16 cellular contexts compared by ENCODE assay signal in genomic region chr11:65796726-65797601, GRCh38. TPM values are rescaled to one million over a fixed set of nuclear protein-coding genes. Genes with fewer than 3 reads are reported as not detected.
DNase-seq lines count a peak whose midpoint lies in the region; ATAC-seq and TF ChIP-seq lines count a peak whose summit lies in the region.
"Had no signal": no experiment of that assay in that cellular context is flagged by ENCODE, and none has a peak within 500 bp of the region (broad histone marks: within the 10 kb centered on the region; RNA-seq: fewer than 3 reads in every experiment).

No MANE protein-coding gene starts in this region.

- peak overlapping the region; percentile 41 for H3K27ac Mint-ChIP-seq in activated T-helper 17 cell treated with anti-CD3 and anti-CD28 coated beads, Interleukin-2, amount 50 U/mL, for 72 hours
- H3K27ac Mint-ChIP-seq in neural progenitor cell, result peak overlapping the region; percentile 46

- H4K20me1 ChIP-seq in neural progenitor cell (ENCODE audit: low read depth), result no peaks in the 10 kb centered on the region

- H3K27me3 ChIP-seq in H7 (ENCODE audit: control insufficient read depth, insufficient read depth, low read length) (no peaks in the 10 kb centered on the region; the same call in 1 of the 2 replicates), iPS-18a (ENCODE audit: control insufficient read depth, insufficient read depth, low read length) (no peaks in the 10 kb centered on the region), neural progenitor cell (no peaks in the 10 kb centered on the region), adrenal gland (peaks cover 26% of the 10 kb centered on the region), tibial artery (peaks cover 0 to 89% of the 10 kb centered on the region in 2 donors)

- no peak for TF ChIP-seq POLR2A in adrenal gland (IDR thresholded peaks at IDR 0.05)

- peaks cover 7% of the 10 kb centered on the region for H3F3A ChIP-seq in neural progenitor cell (ENCODE audit: low read depth)

- H3K9ac ChIP-seq in iPS-18a (ENCODE audit: low read length) (no peak overlapping the region), neural progenitor cell (no peak overlapping the region)

- H3K27me3 Mint-ChIP-seq in activated T-helper 17 cell treated with anti-CD3 and anti-CD28 coated beads, Interleukin-2, amount 50 U/mL, for 72 hours, result peaks cover 12% of the 10 kb centered on the region
- peaks cover 8% of the 10 kb centered on the region for H3K27me3 Mint-ChIP-seq in neural progenitor cell (ENCODE audit: insufficient read depth, low read depth)

- H3K4me3 ChIP-seq in H7 (ENCODE audit: insufficient read depth, low read depth, low read length) (no peak overlapping the region), iPS-18a (ENCODE audit: low read length) (peak overlapping the region; percentile 28), neural progenitor cell (no peak overlapping the region), adrenal gland (no peak overlapping the region), tibial artery (no peak overlapping the region)
- H3K4me3 ChIP-seq: HAP-1, SJCRH30 had no signal

- peaks cover 6% of the 10 kb centered on the region for H3K4me1 Mint-ChIP-seq in activated T-helper 17 cell treated with anti-CD3 and anti-CD28 coated beads, Interleukin-2, amount 50 U/mL, for 72 hours
- peaks cover 9% of the 10 kb centered on the region for H3K4me1 Mint-ChIP-seq in neural progenitor cell

- intact Hi-C loops in adrenal gland (cut with DNase I), result no loop called here
- intact Hi-C loops in tibial artery (cut with DNase I; ENCODE audit: low total_unique reads), result no loop called here

- no peak for ATAC-seq in activated T-helper 17 cell treated with anti-CD3 and anti-CD28 coated beads, Interleukin-2, amount 50 U/mL, for 72 hours (replicated peaks)
- ATAC-seq in omental fat pad (ENCODE audit: low FRiP score), result no peak

- no peak overlapping the region for H3K4me3 Mint-ChIP-seq in activated T-helper 17 cell treated with anti-CD3 and anti-CD28 coated beads, Interleukin-2, amount 50 U/mL, for 72 hours
- H3K4me3 Mint-ChIP-seq in neural progenitor cell, result no peak overlapping the region

- no peaks in the 10 kb centered on the region for H3K79me2 ChIP-seq in neural progenitor cell (ENCODE audit: low read depth)

- H2AFZ ChIP-seq in neural progenitor cell (replicated peaks), result peak overlapping the region; percentile 3

- DNase-seq in H7, result peak; percentile 85
- peak; percentile 63 for DNase-seq in neural progenitor cell (ENCODE audit: low spot score)
- DNase-seq in adrenal gland, result no peak
- DNase-seq in kidney glomerular epithelial cell (lab: John Stamatoyannopoulos, UW), result no peak
- no peak for DNase-seq in omental fat pad (ENCODE audit: low spot score)
- no peak for DNase-seq in tibial artery
- DNase-seq: AML-193, DMS53, Kasumi-1, NCI-H187 treated with DMSO at 0.1 percent for 48 hours, NCI-H69, SJCRH30 had no signal

- no peaks in the 10 kb centered on the region for H3K36me3 Mint-ChIP-seq in activated T-helper 17 cell treated with anti-CD3 and anti-CD28 coated beads, Interleukin-2, amount 50 U/mL, for 72 hours (ENCODE audit: low read depth)
- H3K36me3 Mint-ChIP-seq in neural progenitor cell, result no peaks in the 10 kb centered on the region

- no peaks in the 10 kb centered on the region; the same call in 1 of the 2 replicates for H3K36me3 ChIP-seq in H7 (replicated peaks; ENCODE audit: control insufficient read depth, insufficient read depth, low read length)
- H3K36me3 ChIP-seq in iPS-18a (ENCODE audit: control insufficient read depth, low read depth, low read length), result no peaks in the 10 kb centered on the region
- H3K36me3 ChIP-seq in neural progenitor cell, result no peaks in the 10 kb centered on the region
- no peaks in the 10 kb centered on the region for H3K36me3 ChIP-seq in adrenal gland (replicated peaks in 1 of 2)
- H3K36me3 ChIP-seq in tibial artery, result peaks cover 0 to 12% (median 0%) of the 10 kb centered on the region in 3 donors
- H3K36me3 ChIP-seq: HAP-1, SJCRH30 had no signal

- TF ChIP-seq CTCF in neural progenitor cell (IDR thresholded peaks at IDR 0.05), result no peak
- TF ChIP-seq CTCF in adrenal gland (IDR thresholded peaks at IDR 0.05), result no peak
- TF ChIP-seq CTCF in omental fat pad (IDR thresholded peaks at IDR 0.05), result no peak
- no peak for TF ChIP-seq CTCF in tibial artery (IDR thresholded peaks at IDR 0.05)

- H3K9me3 Mint-ChIP-seq in activated T-helper 17 cell treated with anti-CD3 and anti-CD28 coated beads, Interleukin-2, amount 50 U/mL, for 72 hours, result no peaks in the 10 kb centered on the region
- no peaks in the 10 kb centered on the region for H3K9me3 Mint-ChIP-seq in neural progenitor cell

- no peak overlapping the region for H3K27ac ChIP-seq in iPS-18a (ENCODE audit: low read length)
- H3K27ac ChIP-seq in neural progenitor cell, result no peak overlapping the region
- H3K27ac ChIP-seq in adrenal gland, result no peak overlapping the region
- no peak overlapping the region for H3K27ac ChIP-seq in tibial artery
- H3K27ac ChIP-seq: RWPE1, SJCRH30 had no signal

- WGBS in adrenal gland, 4 donors, result 58 to 76% (median 72%) methylated on average over 12 to 15 of the region's 15 CpGs

- H3K4me1 ChIP-seq in iPS-18a (ENCODE audit: control insufficient read depth, low read depth, low read length) (peaks cover 24% of the 10 kb centered on the region), neural progenitor cell (peaks cover 15% of the 10 kb centered on the region), adrenal gland (replicated peaks in 1 of 2) (no peaks in the 10 kb centered on the region), tibial artery (peaks cover 0 to 12% (median 0%) of the 10 kb centered on the region in 4 donors)
- H3K4me1 ChIP-seq: HAP-1, SJCRH30 had no signal

- H3K9me3 ChIP-seq in iPS-18a (ENCODE audit: control insufficient read depth, low read depth, low read length) (no peaks in the 10 kb centered on the region), neural progenitor cell (ENCODE audit: low read depth) (no peaks in the 10 kb centered on the region), adrenal gland (replicated peaks in 1 of 3) (no peaks in the 10 kb centered on the region), tibial artery (no peaks in the 10 kb centered on the region)
- H3K9me3 ChIP-seq: HAP-1, SJCRH30 had no signal

- no peak overlapping the region for H3K4me2 ChIP-seq in neural progenitor cell

RNA-seq across cellular contexts. Expression of gene OVOL1, which starts 10.1 kb away (rescaled TPM):
- 1.2 and 1.4 TPM in 2 replicates for total RNA-seq in H7 (2014; rRNA removed; shearing (Covaris generic))
- under 1 TPM in 1 of 2 donors, not detected in 1; 0.98 TPM for total RNA-seq in activated T-helper 17 cell treated with anti-CD3 and anti-CD28 coated beads, Interleukin-2, amount 50 U/mL, for 72 hours
- 0.12 TPM in 1 of 2 replicates, not detected in the other for total RNA-seq in neural progenitor cell (ENCODE audit: low replicate concordance)
- total RNA-seq in adrenal gland, result not detected
- polyA plus RNA-seq in adrenal gland, result under 1 TPM in 1 of 3 donors, not detected in 2; 0.07 TPM
- total RNA-seq in omental fat pad, result not detected
- total RNA-seq: SJCRH30 had no signal

RNA-seq across cellular contexts. Expression of gene AP5B1, which starts 16.2 kb away (rescaled TPM):
- total RNA-seq in H7 (2014; rRNA removed; shearing (Covaris generic)), result 6.7 and 7.8 TPM in 2 replicates
- 10 to 100 TPM; 17.2 to 21.9 TPM for total RNA-seq in activated T-helper 17 cell treated with anti-CD3 and anti-CD28 coated beads, Interleukin-2, amount 50 U/mL, for 72 hours
- total RNA-seq in neural progenitor cell (ENCODE audit: low replicate concordance) (3.6 and 13.8 TPM in 2 replicates), adrenal gland (10 to 100 TPM; 13.5 to 30.8 (median 18.0) TPM), omental fat pad (10 to 100 TPM; 15.4 to 32.8 (median 30.9) TPM)
- 1 to 10 TPM; 1.9 to 8.2 (median 3.4) TPM for polyA plus RNA-seq in adrenal gland

RNA-seq across cellular contexts. Expression of gene SNX32, which starts 36.8 kb away (rescaled TPM):
- 0.26 and 0.80 TPM in 2 replicates for total RNA-seq in H7 (2014; rRNA removed; shearing (Covaris generic))
- total RNA-seq in activated T-helper 17 cell treated with anti-CD3 and anti-CD28 coated beads, Interleukin-2, amount 50 U/mL, for 72 hours, result 1 to 10 TPM; 1.6 to 6.6 TPM
- 1.4 and 3.0 TPM in 2 replicates for total RNA-seq in neural progenitor cell (ENCODE audit: low replicate concordance)
- total RNA-seq in adrenal gland, result 1 to 10 TPM in 1 of 8 donors, under 1 TPM in 4, not detected in 3; 0.25 to 1.2 (median 0.43) TPM
- 1 to 10 TPM in 1 of 3 donors, under 1 TPM in 2; 0.11 to 1.1 (median 0.61) TPM for polyA plus RNA-seq in adrenal gland
- 1 to 10 TPM in 2 of 4 donors, under 1 TPM in 2; 0.79 to 1.6 (median 1.1) TPM for total RNA-seq in omental fat pad

Comparison
In these comparisons a context has a peak if more than half of its experiments do, and no peak if none do; other contexts are left out.
1. DNase-seq: peak in H7 (single experiment) and neural progenitor cell (single experiment); none in adrenal gland (0 of 7), kidney glomerular epithelial cell (single experiment), omental fat pad (single experiment) and tibial artery (0 of 2).